ENCODE assay signal across 8 cellular contexts in genomic region chr11:17351510-17352176, GRCh38. TPM values are rescaled to one million over a fixed set of nuclear protein-coding genes. Genes with fewer than 3 reads are reported as not detected.
DNase-seq lines count a peak whose midpoint lies in the region; ATAC-seq and TF ChIP-seq lines count a peak whose summit lies in the region.

NCR3LG1 (plus strand) TSS chr11:17351800; CDS start chr11:17351970, 170 bp downstream.

- in situ Hi-C loops in GM13976 (cut with MboI; ENCODE audit: low sequenced_read_pairs, unreplicated experiment), result loop anchor here (25.0 kb wide), 1 partner anchor 114 kb away; no protein-coding TSS in a partner anchor

- ATAC-seq in GM19455 (IDR thresholded peaks at IDR 0.05; ENCODE audit: unreplicated experiment), result no peak
- no peak for ATAC-seq in GM21515 (IDR thresholded peaks at IDR 0.05; ENCODE audit: unreplicated experiment)

- TF ChIP-seq CTCF in GM13976 (IDR thresholded peaks at IDR 0.05; ENCODE audit: borderline replicate concordance, control extremely low read depth, extremely low read depth, insufficient read depth, missing control alignments), result no peak

- DNase-seq in GM13976 (ENCODE audit: low spot score), result peak; percentile 66
- peak; percentile 73 for DNase-seq in NCI-H146 (lab: John Stamatoyannopoulos, UW)
- peak; percentile 70 to 72 for DNase-seq in activated CD4-positive, alpha-beta T cell treated with anti-CD3 and anti-CD28 coated beads for 4 hours
- DNase-seq in cerebellum (ENCODE audit: low spot score), result peak; percentile 67
- DNase-seq in kidney tubule cell (ENCODE audit: low spot score), result peak; percentile 38
- peak; percentile 51 for DNase-seq in stimulated activated CD4-positive, alpha-beta T cell treated with anti-CD3 and anti-CD28 coated beads, Interleukin-12 subunit alpha, Interleukin-12 subunit beta, amount 100 ng/mL, for 4 hours

RNA-seq across cellular contexts. Expression of gene NCR3LG1, which starts in this region (rescaled TPM):
- total RNA-seq in cerebellum, result 9.1 TPM
